16 cellular contexts compared by ENCODE assay signal in the genomic region with DNA sequence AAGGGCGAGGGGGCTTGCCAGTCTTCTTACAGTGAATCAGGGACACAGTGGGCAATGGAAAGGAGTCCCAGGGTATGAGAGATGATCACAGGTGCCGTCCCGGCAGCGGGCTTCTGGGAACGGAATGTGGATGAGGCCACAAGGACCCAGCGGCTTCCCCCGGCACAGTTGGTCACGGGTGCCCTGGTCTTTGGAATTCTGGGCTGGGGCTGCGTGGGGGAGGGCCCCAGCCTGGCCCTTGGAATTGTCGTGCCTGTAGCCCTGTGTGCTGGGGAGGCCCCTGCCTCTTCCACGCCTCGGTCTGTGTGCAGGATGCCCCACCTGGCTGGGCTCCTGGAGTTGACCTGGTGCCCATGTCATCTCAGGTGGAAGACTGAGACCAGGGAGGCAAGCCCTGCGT.
DNase-seq lines count a peak whose midpoint lies in the region; ATAC-seq, FAIRE-seq and TF ChIP-seq lines count a peak whose summit lies in the region.
"Had no signal": no experiment of that assay in that cellular context is flagged by ENCODE, and none has a peak within 500 bp of the region (broad histone marks: within the 10 kb centered on the region; RNA-seq: fewer than 3 reads in every experiment).

No MANE protein-coding gene starts in this region.

- no peak overlapping the region for H3K23ac ChIP-seq in trophoblast cell (ENCODE audit: low read length)

- WGBS in trophoblast cell (ENCODE audit: extremely low coverage, insufficient coverage, insufficient read length) = no CpG with 5 or more reads among the region's 13 CpGs
- WGBS in aorta, 2 donors = 95 to 97% methylated on average over 13 of the region's 13 CpGs

- no peaks in the 10 kb centered on the region for H3K9me3 ChIP-seq in kidney (ENCODE audit: control insufficient read depth in 1 of 2, low read length in 2 of 2)
- no peaks in the 10 kb centered on the region for H3K9me3 ChIP-seq in trophoblast cell (ENCODE audit: insufficient read depth, low read depth, low read length)
- no peaks in the 10 kb centered on the region for H3K9me3 ChIP-seq in aorta (ENCODE audit: control insufficient read depth, low read length)

- peak overlapping the region; percentile 53 for H3K4ac ChIP-seq in trophoblast cell (ENCODE audit: low read depth, low read length)

- H3K4me3 Mint-ChIP-seq in chondrocyte (ENCODE audit: unreplicated experiment) = no peak overlapping the region
- H3K4me3 Mint-ChIP-seq: CD14-positive monocyte had no signal

- peak overlapping the region; percentile 43 for H4K8ac ChIP-seq in trophoblast cell (ENCODE audit: low read depth, low read length)

- H3K27ac ChIP-seq in kidney (ENCODE audit: low read depth in 2 of 2, low read length in 2 of 2) (no peak overlapping the region), trophoblast cell (ENCODE audit: low read depth, low read length) (peak overlapping the region; percentile 93), aorta (ENCODE audit: low read depth in 1 of 2, low read length in 2 of 2) (no peak overlapping the region)

- H3K4me1 ChIP-seq in kidney (ENCODE audit: control insufficient read depth in 1 of 2, insufficient read depth in 1 of 2, low read depth in 1 of 2, low read length in 2 of 2) (no peaks in the 10 kb centered on the region), trophoblast cell (ENCODE audit: control insufficient read depth in 1 of 2, insufficient read depth in 2 of 2, low read length in 2 of 2) (peaks cover 35 to 40% of the 10 kb centered on the region in 2 experiments), aorta (ENCODE audit: control insufficient read depth in 1 of 2, insufficient read depth in 2 of 2, low read length in 2 of 2) (no peaks in the 10 kb centered on the region)

- peak overlapping the region; percentile 17 for H4K12ac ChIP-seq in trophoblast cell (ENCODE audit: low read depth, low read length)

- H3K4me2 ChIP-seq in trophoblast cell (ENCODE audit: low read length) = no peak overlapping the region

- peak overlapping the region; percentile 66 for H2BK5ac ChIP-seq in trophoblast cell (ENCODE audit: low read depth, low read length, poor library complexity)

- no peaks in the 10 kb centered on the region for H3K4me1 Mint-ChIP-seq in chondrocyte (ENCODE audit: low read depth)

- H2BK12ac ChIP-seq in trophoblast cell (ENCODE audit: low read length) = peak overlapping the region; percentile 48

- TF ChIP-seq CTCF in chondrocyte (IDR thresholded peaks at IDR 0.05) = no peak
- no peak for TF ChIP-seq CTCF in kidney (IDR thresholded peaks at IDR 0.05; ENCODE audit: borderline replicate concordance, extremely low read depth, insufficient read depth)
- no peak for TF ChIP-seq CTCF in GM13976 (IDR thresholded peaks at IDR 0.05; ENCODE audit: borderline replicate concordance, control extremely low read depth, extremely low read depth, insufficient read depth, missing control alignments)

- in situ Hi-C loops in GM13976 (cut with MboI; ENCODE audit: low sequenced_read_pairs, unreplicated experiment) = loop anchor here (5.0 kb wide), 1 partner anchor 388 kb away; no protein-coding TSS in a partner anchor

- H3K18ac ChIP-seq in trophoblast cell (ENCODE audit: low read length) = peak overlapping the region; percentile 44

- DNase-seq in chondrocyte (ENCODE audit: low spot score) = peak; percentile 77
- DNase-seq in kidney = peak; percentile 72
- no peak for DNase-seq in trophoblast cell
- peak; percentile 38 to 51 for DNase-seq in aorta
- no peak for DNase-seq in GM13976 (ENCODE audit: low spot score)
- DNase-seq: DMS79 treated with DMSO at 0.1 percent for 48 hours, NCI-H1092 treated with DMSO at 0.1 percent for 48 hours, NCI-H1694, NCI-H2081 treated with DMSO at 0.1 percent for 48 hours, NCI-H510A, NCI-H748 treated with DMSO at 0.1 percent for 48 hours, Right ventricle myocardium superior had no signal

- H3K9me3 Mint-ChIP-seq in chondrocyte (ENCODE audit: low read depth) = no peaks in the 10 kb centered on the region

- no peak for FAIRE-seq in kidney (lab: Jason Lieb, UNC)

- H3K9ac ChIP-seq in kidney (ENCODE audit: low read length in 2 of 2) (no peak overlapping the region), trophoblast cell (ENCODE audit: low read length) (no peak overlapping the region)

- H3K79me2 ChIP-seq in trophoblast cell (ENCODE audit: control insufficient read depth, insufficient read depth, low read length, poor library complexity) = peaks cover 19% of the 10 kb centered on the region

- H2AFZ ChIP-seq in trophoblast cell (ENCODE audit: insufficient read depth, low read length, poor library complexity) = peak overlapping the region; percentile 13

- H4K91ac ChIP-seq in trophoblast cell (ENCODE audit: low read depth, low read length) = peak overlapping the region; percentile 90

- H3K4me3 ChIP-seq in kidney (ENCODE audit: low read length in 2 of 2) (no peak overlapping the region), trophoblast cell (ENCODE audit: low read depth, low read length) (no peak overlapping the region), aorta (ENCODE audit: low read length in 2 of 2) (no peak overlapping the region)

- H2BK120ac ChIP-seq in trophoblast cell (ENCODE audit: insufficient read depth, low read length, poor library complexity) = peak overlapping the region; percentile 85

- H3K14ac ChIP-seq in trophoblast cell (ENCODE audit: low read length) = peak overlapping the region; percentile 63

- no peak for ATAC-seq in aorta (ENCODE audit: low FRiP score)
- no peak for ATAC-seq in GM18867 (IDR thresholded peaks at IDR 0.05; ENCODE audit: unreplicated experiment)
- ATAC-seq in HG03439 (IDR thresholded peaks at IDR 0.05; ENCODE audit: unreplicated experiment) = no peak
- ATAC-seq: HCT116 had no signal

- H3K27ac Mint-ChIP-seq in chondrocyte (ENCODE audit: unreplicated experiment) = no peak overlapping the region
- H3K27ac Mint-ChIP-seq: CD14-positive monocyte had no signal

- H3K79me1 ChIP-seq in trophoblast cell (ENCODE audit: low read length) = peaks cover 40% of the 10 kb centered on the region

- intact Hi-C loops in kidney (cut with DNase I) = no loop called here
- intact Hi-C loops in aorta (cut with DNase I) = loop anchor here in 1 of 2 donors (5.0 to 10.0 kb wide), 2 partner anchors 68 to 285 kb away; no protein-coding TSS in a partner anchor

- H3K36me3 ChIP-seq in kidney (ENCODE audit: control insufficient read depth in 1 of 2, insufficient read depth in 2 of 2, low read length in 2 of 2) (no peaks in the 10 kb centered on the region), trophoblast cell (ENCODE audit: control insufficient read depth in 1 of 2, insufficient read depth in 2 of 2, low read length in 2 of 2) (peaks cover 35 to 39% of the 10 kb centered on the region in 2 experiments), aorta (ENCODE audit: control insufficient read depth in 1 of 2, insufficient read depth in 2 of 2, low read length in 1 of 2) (no peaks in the 10 kb centered on the region)

- no peaks in the 10 kb centered on the region for H3K27me3 Mint-ChIP-seq in chondrocyte (ENCODE audit: low read depth)

- H2AK5ac ChIP-seq in trophoblast cell (ENCODE audit: low read length) = peak overlapping the region; percentile 87

- H3K27me3 ChIP-seq in trophoblast cell (ENCODE audit: insufficient read depth, low read length) (no peaks in the 10 kb centered on the region), aorta (ENCODE audit: control insufficient read depth in 1 of 2, insufficient read depth in 2 of 2, low read length in 1 of 2) (peaks cover 0 to under 1% of the 10 kb centered on the region in 2 donors)

- peaks cover 5% of the 10 kb centered on the region for H3K36me3 Mint-ChIP-seq in chondrocyte (ENCODE audit: low read depth)
- H3K36me3 Mint-ChIP-seq: CD14-positive monocyte had no signal

Comparison
In these comparisons a context has a peak if more than half of its experiments do, and no peak if none do; other contexts are left out.
1. DNase-seq: peak in chondrocyte (single experiment), kidney (single experiment) and aorta (2 of 2); none in trophoblast cell (0 of 2) and GM13976 (single experiment).